Comparison of ENCODE assay signal across 1 cellular context in genomic region chr2:20584045-20584636, GRCh38.
TF ChIP-seq lines count a peak whose summit lies in the region.

No MANE protein-coding gene starts in this region.

TF ChIP-seq in HepG2, 621 proteins besides CTCF, POLR2A, EP300 and RAD21 (continued from another document and continues in another):
- TF ChIP-seq FOXP1 (IDR thresholded peaks at IDR 0.05) (no peak), FOXP1 (CRISPR knock-in tag; IDR thresholded peaks at IDR 0.05) (no peak), ZNF772 (CRISPR knock-in tag; IDR thresholded peaks at IDR 0.05) (peak; percentile 47; the same call in 1 of the 2 replicates), MAFF (IDR thresholded peaks at IDR 0.05; ENCODE audit: low read depth, low read length) (peak; percentile 82), ZNF724P (CRISPR knock-in tag; IDR thresholded peaks at IDR 0.05; ENCODE audit: borderline replicate concordance) (peak; percentile 7; the same call in 1 of the 2 replicates), MAZ (IDR thresholded peaks at IDR 0.05; ENCODE audit: borderline replicate concordance, low read depth, low read length) (no peak), MAZ (CRISPR knock-in tag; IDR thresholded peaks at IDR 0.05; ENCODE audit: low read depth) (peak; percentile 17), SALL1 (CRISPR knock-in tag; IDR thresholded peaks at IDR 0.05) (peak; percentile 64; the same call in 1 of the 2 replicates), TRIM24 (CRISPR knock-in tag; IDR thresholded peaks at IDR 0.05) (no peak), STAT5B (CRISPR knock-in tag; IDR thresholded peaks at IDR 0.05) (no peak), CHD2 (IDR thresholded peaks at IDR 0.05; ENCODE audit: low read depth, low read length) (peak; percentile 54; the same call in 1 of the 2 replicates), NFATC3 (CRISPR knock-in tag; IDR thresholded peaks at IDR 0.05) (no peak), NFKB2 (CRISPR knock-in tag; IDR thresholded peaks at IDR 0.05; ENCODE audit: borderline replicate concordance) (no peak), PRDM10 (CRISPR knock-in tag; IDR thresholded peaks at IDR 0.05; ENCODE audit: low read depth) (peak; percentile 90; the same call in 1 of the 2 replicates), ZSCAN29 (CRISPR knock-in tag; conservative IDR thresholded peaks at IDR 0.05) (no peak), HNF4G (IDR thresholded peaks at IDR 0.05; ENCODE audit: borderline replicate concordance, low read depth, low read length) (no peak), HNF4G (CRISPR knock-in tag; IDR thresholded peaks at IDR 0.05; ENCODE audit: borderline replicate concordance, low read depth) (0 out of 2 replicates have a peak, but pooled peaks have one; percentile 22), BRD4 (CRISPR knock-in tag; IDR thresholded peaks at IDR 0.05) (peak; percentile 75), ZMYM3 (CRISPR knock-in tag; IDR thresholded peaks at IDR 0.05) (peak; percentile 57; the same call in 1 of the 2 replicates), ATF7 (IDR thresholded peaks at IDR 0.05) (no peak), ATF7 (CRISPR knock-in tag; IDR thresholded peaks at IDR 0.05) (no peak), CCDC6 (CRISPR knock-in tag; IDR thresholded peaks at IDR 0.05) (peak; percentile 24; the same call in 1 of the 2 replicates), ONECUT2 (CRISPR knock-in tag; IDR thresholded peaks at IDR 0.05) (no peak), TBP (CRISPR knock-in tag; IDR thresholded peaks at IDR 0.05) (no peak), FOXJ3 (CRISPR knock-in tag; IDR thresholded peaks at IDR 0.05; ENCODE audit: borderline replicate concordance) (no peak), HNRNPL (IDR thresholded peaks at IDR 0.05; ENCODE audit: low read depth, low read length) (peak; percentile 25; the same call in 1 of the 2 replicates), CENPT (CRISPR knock-in tag; IDR thresholded peaks at IDR 0.05; ENCODE audit: low read depth) (no peak), ZNF572 (CRISPR knock-in tag; IDR thresholded peaks at IDR 0.05) (0 out of 2 replicates have a peak, but pooled peaks have one; percentile 15), JDP2 (CRISPR knock-in tag; IDR thresholded peaks at IDR 0.05; ENCODE audit: borderline replicate concordance) (no peak), ZNF616 (CRISPR knock-in tag; IDR thresholded peaks at IDR 0.05; ENCODE audit: low read depth) (peak; percentile 52; the same call in 1 of the 2 replicates), RFX5 (IDR thresholded peaks at IDR 0.05; ENCODE audit: low read depth, low read length) (no peak), ZNF891 (CRISPR knock-in tag; IDR thresholded peaks at IDR 0.05) (peak; percentile 9), MAFK (conservative IDR thresholded peaks at IDR 0.05 in 1 of 2, IDR thresholded peaks at IDR 0.05 in 1 of 2; ENCODE audit: low read length in 2 of 2) (peak; percentile 79 to 88), ZFX (CRISPR knock-in tag; IDR thresholded peaks at IDR 0.05; ENCODE audit: low read depth) (0 out of 2 replicates have a peak, but pooled peaks have one; percentile 4), ZNF800 (CRISPR knock-in tag; IDR thresholded peaks at IDR 0.05) (no peak), MAFG (CRISPR knock-in tag; IDR thresholded peaks at IDR 0.05) (peak; percentile 82), ZNF589 (CRISPR knock-in tag; conservative IDR thresholded peaks at IDR 0.05) (0 out of 2 replicates have a peak, but pooled peaks have one; percentile 61), KMT2B (CRISPR knock-in tag; IDR thresholded peaks at IDR 0.05) (peak; percentile 14; the same call in 1 of the 2 replicates), NFRKB (IDR thresholded peaks at IDR 0.05) (no peak), KDM5B (CRISPR knock-in tag; IDR thresholded peaks at IDR 0.05; ENCODE audit: borderline replicate concordance) (0 out of 2 replicates have a peak, but pooled peaks have one; percentile 82), ZNF83 (CRISPR knock-in tag; IDR thresholded peaks at IDR 0.05; ENCODE audit: borderline replicate concordance) (0 out of 2 replicates have a peak, but pooled peaks have one; percentile 76), ZNF770 (CRISPR knock-in tag; IDR thresholded peaks at IDR 0.05) (0 out of 2 replicates have a peak, but pooled peaks have one; percentile 5), ZNF451 (CRISPR knock-in tag; IDR thresholded peaks at IDR 0.05) (0 out of 2 replicates have a peak, but pooled peaks have one; percentile 52), NFE2L1 (CRISPR knock-in tag; IDR thresholded peaks at IDR 0.05; ENCODE audit: borderline replicate concordance) (peak; percentile 75; the same call in 1 of the 2 replicates), NFYC (CRISPR knock-in tag; IDR thresholded peaks at IDR 0.05) (no peak)
- TF ChIP-seq, protein P1, sequence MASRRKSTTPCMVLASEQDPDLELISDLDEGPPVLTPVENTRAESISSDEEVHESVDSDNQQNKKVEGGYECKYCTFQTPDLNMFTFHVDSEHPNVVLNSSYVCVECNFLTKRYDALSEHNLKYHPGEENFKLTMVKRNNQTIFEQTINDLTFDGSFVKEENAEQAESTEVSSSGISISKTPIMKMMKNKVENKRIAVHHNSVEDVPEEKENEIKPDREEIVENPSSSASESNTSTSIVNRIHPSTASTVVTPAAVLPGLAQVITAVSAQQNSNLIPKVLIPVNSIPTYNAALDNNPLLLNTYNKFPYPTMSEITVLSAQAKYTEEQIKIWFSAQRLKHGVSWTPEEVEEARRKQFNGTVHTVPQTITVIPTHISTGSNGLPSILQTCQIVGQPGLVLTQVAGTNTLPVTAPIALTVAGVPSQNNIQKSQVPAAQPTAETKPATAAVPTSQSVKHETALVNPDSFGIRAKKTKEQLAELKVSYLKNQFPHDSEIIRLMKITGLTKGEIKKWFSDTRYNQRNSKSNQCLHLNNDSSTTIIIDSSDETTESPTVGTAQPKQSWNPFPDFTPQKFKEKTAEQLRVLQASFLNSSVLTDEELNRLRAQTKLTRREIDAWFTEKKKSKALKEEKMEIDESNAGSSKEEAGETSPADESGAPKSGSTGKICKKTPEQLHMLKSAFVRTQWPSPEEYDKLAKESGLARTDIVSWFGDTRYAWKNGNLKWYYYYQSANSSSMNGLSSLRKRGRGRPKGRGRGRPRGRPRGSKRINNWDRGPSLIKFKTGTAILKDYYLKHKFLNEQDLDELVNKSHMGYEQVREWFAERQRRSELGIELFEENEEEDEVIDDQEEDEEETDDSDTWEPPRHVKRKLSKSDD (CRISPR knock-in tag; IDR thresholded peaks at IDR 0.05; ENCODE audit: low read depth), result peak; percentile 66; the same call in 1 of the 2 replicates
- TF ChIP-seq, protein P2, sequence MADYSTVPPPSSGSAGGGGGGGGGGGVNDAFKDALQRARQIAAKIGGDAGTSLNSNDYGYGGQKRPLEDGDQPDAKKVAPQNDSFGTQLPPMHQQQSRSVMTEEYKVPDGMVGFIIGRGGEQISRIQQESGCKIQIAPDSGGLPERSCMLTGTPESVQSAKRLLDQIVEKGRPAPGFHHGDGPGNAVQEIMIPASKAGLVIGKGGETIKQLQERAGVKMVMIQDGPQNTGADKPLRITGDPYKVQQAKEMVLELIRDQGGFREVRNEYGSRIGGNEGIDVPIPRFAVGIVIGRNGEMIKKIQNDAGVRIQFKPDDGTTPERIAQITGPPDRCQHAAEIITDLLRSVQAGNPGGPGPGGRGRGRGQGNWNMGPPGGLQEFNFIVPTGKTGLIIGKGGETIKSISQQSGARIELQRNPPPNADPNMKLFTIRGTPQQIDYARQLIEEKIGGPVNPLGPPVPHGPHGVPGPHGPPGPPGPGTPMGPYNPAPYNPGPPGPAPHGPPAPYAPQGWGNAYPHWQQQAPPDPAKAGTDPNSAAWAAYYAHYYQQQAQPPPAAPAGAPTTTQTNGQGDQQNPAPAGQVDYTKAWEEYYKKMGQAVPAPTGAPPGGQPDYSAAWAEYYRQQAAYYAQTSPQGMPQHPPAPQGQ (CRISPR knock-in tag; IDR thresholded peaks at IDR 0.05; ENCODE audit: borderline replicate concordance), result peak; percentile 39; the same call in 1 of the 2 replicates
- TF ChIP-seq, protein P3, sequence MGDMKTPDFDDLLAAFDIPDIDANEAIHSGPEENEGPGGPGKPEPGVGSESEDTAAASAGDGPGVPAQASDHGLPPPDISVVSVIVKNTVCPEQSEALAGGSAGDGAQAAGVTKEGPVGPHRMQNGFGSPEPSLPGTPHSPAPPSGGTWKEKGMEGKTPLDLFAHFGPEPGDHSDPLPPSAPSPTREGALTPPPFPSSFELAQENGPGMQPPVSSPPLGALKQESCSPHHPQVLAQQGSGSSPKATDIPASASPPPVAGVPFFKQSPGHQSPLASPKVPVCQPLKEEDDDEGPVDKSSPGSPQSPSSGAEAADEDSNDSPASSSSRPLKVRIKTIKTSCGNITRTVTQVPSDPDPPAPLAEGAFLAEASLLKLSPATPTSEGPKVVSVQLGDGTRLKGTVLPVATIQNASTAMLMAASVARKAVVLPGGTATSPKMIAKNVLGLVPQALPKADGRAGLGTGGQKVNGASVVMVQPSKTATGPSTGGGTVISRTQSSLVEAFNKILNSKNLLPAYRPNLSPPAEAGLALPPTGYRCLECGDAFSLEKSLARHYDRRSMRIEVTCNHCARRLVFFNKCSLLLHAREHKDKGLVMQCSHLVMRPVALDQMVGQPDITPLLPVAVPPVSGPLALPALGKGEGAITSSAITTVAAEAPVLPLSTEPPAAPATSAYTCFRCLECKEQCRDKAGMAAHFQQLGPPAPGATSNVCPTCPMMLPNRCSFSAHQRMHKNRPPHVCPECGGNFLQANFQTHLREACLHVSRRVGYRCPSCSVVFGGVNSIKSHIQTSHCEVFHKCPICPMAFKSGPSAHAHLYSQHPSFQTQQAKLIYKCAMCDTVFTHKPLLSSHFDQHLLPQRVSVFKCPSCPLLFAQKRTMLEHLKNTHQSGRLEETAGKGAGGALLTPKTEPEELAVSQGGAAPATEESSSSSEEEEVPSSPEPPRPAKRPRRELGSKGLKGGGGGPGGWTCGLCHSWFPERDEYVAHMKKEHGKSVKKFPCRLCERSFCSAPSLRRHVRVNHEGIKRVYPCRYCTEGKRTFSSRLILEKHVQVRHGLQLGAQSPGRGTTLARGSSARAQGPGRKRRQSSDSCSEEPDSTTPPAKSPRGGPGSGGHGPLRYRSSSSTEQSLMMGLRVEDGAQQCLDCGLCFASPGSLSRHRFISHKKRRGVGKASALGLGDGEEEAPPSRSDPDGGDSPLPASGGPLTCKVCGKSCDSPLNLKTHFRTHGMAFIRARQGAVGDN (CRISPR knock-in tag; IDR thresholded peaks at IDR 0.05), result peak; percentile 95; the same call in 1 of the 2 replicates
- TF ChIP-seq, protein P4, sequence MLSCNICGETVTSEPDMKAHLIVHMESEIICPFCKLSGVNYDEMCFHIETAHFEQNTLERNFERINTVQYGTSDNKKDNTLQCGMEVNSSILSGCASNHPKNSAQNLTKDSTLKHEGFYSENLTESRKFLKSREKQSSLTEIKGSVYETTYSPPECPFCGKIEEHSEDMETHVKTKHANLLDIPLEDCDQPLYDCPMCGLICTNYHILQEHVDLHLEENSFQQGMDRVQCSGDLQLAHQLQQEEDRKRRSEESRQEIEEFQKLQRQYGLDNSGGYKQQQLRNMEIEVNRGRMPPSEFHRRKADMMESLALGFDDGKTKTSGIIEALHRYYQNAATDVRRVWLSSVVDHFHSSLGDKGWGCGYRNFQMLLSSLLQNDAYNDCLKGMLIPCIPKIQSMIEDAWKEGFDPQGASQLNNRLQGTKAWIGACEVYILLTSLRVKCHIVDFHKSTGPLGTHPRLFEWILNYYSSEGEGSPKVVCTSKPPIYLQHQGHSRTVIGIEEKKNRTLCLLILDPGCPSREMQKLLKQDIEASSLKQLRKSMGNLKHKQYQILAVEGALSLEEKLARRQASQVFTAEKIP (CRISPR knock-in tag; IDR thresholded peaks at IDR 0.05; ENCODE audit: borderline replicate concordance), result no peak
